Comparison of ENCODE assay signal across 8 cellular contexts in genomic region chr19:24054044-24054935, GRCh38. TPM values are rescaled to one million over a fixed set of nuclear protein-coding genes. Genes with fewer than 3 reads are reported as not detected.
DNase-seq lines count a peak whose midpoint lies in the region; ATAC-seq, FAIRE-seq and TF ChIP-seq lines count a peak whose summit lies in the region.

No MANE protein-coding gene starts in this region.

- no peak overlapping the region for H2AFZ ChIP-seq in K562 (ENCODE audit: low read depth, low read length)

- TF ChIP-seq POLR2A in K562 (conservative IDR thresholded peaks at IDR 0.05) (no peak), body of pancreas (IDR thresholded peaks at IDR 0.05) (no peak)

- no peak overlapping the region for H3K4me2 ChIP-seq in K562 (ENCODE audit: insufficient read depth, low read length)

- no peak overlapping the region for H3K9ac ChIP-seq in K562 (ENCODE audit: insufficient read depth in 1 of 2, low read depth in 2 of 2, low read length in 2 of 2)

- CTCF ChIA-PET in K562 (lab: Yijun Ruan, JAX; ENCODE audit: low intra/inter-chr PET ratio) = no interaction called here

- no peaks in the 10 kb centered on the region for H3K4me1 ChIP-seq in K562 (replicated peaks in 1 of 2; ENCODE audit: control insufficient read depth in 2 of 2, insufficient read depth in 2 of 2, low read length in 2 of 2)
- H3K4me1 ChIP-seq in neutrophil (ENCODE audit: control insufficient read depth in 1 of 2, insufficient read depth in 1 of 2, low read depth in 1 of 2, low read length in 1 of 2) = peaks cover 32 to 55% of the 10 kb centered on the region in 2 experiments
- H3K4me1 ChIP-seq in body of pancreas = no peaks in the 10 kb centered on the region

- DNase-seq in GM04503 (ENCODE audit: low read depth) = peak; percentile 80
- DNase-seq in HTR-8/SVneo (ENCODE audit: insufficient read length, low spot score) = peak; percentile 12
- DNase-seq in K562 (ENCODE audit: extremely low read depth in 1 of 4, low spot score in 3 of 4) = no peak
- DNase-seq in body of pancreas = no peak
- no peak for DNase-seq in NCI-H2171 treated with DMSO at 0.1 percent for 48 hours (lab: John Stamatoyannopoulos, UW)
- no peak for DNase-seq in NCI-H1048 (lab: John Stamatoyannopoulos, UW)
- no peak for DNase-seq in NCI-H345 treated with DMSO at 0.1 percent for 48 hours (lab: John Stamatoyannopoulos, UW; ENCODE audit: unreplicated experiment)

- TF ChIP-seq CTCF in K562 (IDR thresholded peaks at IDR 0.05 in 2 of 3, conservative IDR thresholded peaks at IDR 0.05 in 1 of 3; ENCODE audit: insufficient read depth in 2 of 3, low read depth in 1 of 3, low read length in 3 of 3) = no peak
- TF ChIP-seq CTCF in neutrophil (IDR thresholded peaks at IDR 0.05) = no peak
- TF ChIP-seq CTCF in body of pancreas (IDR thresholded peaks at IDR 0.05) = no peak

- POLR2A ChIA-PET in K562 (lab: Yijun Ruan, JAX) = no interaction called here

- TF ChIP-seq EP300 in K562 (IDR thresholded peaks at IDR 0.05; ENCODE audit: low read length) = no peak

- ATAC-seq in K562 = no peak
- ATAC-seq in body of pancreas = no peak

- FAIRE-seq in HTR-8/SVneo (lab: Jason Lieb, UNC) (no peak), K562 (lab: Jason Lieb, UNC) (no peak)

- BruUV-seq in K562 (replicated peaks; lab: Mats Ljungman, UMichigan) = no TSS peak

- 33% methylated on average over 5 of the region's 5 CpGs for WGBS in K562 (ENCODE audit: insufficient coverage, low coverage, missing lambda C conversion rate)
- WGBS in body of pancreas, 2 donors = 77 to 86% methylated on average over 5 of the region's 5 CpGs

- in situ Hi-C loops in K562 (cut with MboI) = no loop called here

- H3K9me1 ChIP-seq in K562 (ENCODE audit: control insufficient read depth, insufficient read depth, low read length) = no peaks in the 10 kb centered on the region

- H3K27me3 ChIP-seq in K562 (ENCODE audit: control insufficient read depth in 2 of 2, insufficient read depth in 2 of 2, low read length in 2 of 2) = no peaks in the 10 kb centered on the region
- H3K27me3 ChIP-seq in neutrophil = no peaks in the 10 kb centered on the region
- H3K27me3 ChIP-seq in body of pancreas = no peaks in the 10 kb centered on the region

- H3K36me3 ChIP-seq in K562 (ENCODE audit: control insufficient read depth, insufficient read depth, low read length) (peaks cover 51% of the 10 kb centered on the region; the same call in 2 of the 3 replicates), neutrophil (peaks cover 75% of the 10 kb centered on the region), body of pancreas (replicated peaks in 1 of 2; ENCODE audit: insufficient read depth in 1 of 2, low read depth in 2 of 2) (peaks cover 0 to 19% of the 10 kb centered on the region in 2 donors)

- intact Hi-C loops in K562 (cut with micrococcal nuclease) (no loop called here), body of pancreas (cut with DNase I) (no loop called here)

- H3K27ac ChIP-seq in K562 (ENCODE audit: extremely low read depth, low read depth, low read length) (no peak overlapping the region), neutrophil (peak overlapping the region; percentile 59), body of pancreas (no peak overlapping the region)

- no peaks in the 10 kb centered on the region for H3K9me3 ChIP-seq in K562 (replicated peaks; ENCODE audit: control insufficient read depth, insufficient read depth, low read depth, low read length)
- no peaks in the 10 kb centered on the region for H3K9me3 ChIP-seq in neutrophil
- no peaks in the 10 kb centered on the region for H3K9me3 ChIP-seq in body of pancreas

- no peak for TF ChIP-seq RAD21 in K562 (CRISPR knock-in tag; conservative IDR thresholded peaks at IDR 0.05 in 1 of 2, IDR thresholded peaks at IDR 0.05 in 1 of 2)

- H4K20me1 ChIP-seq in K562 (replicated peaks; ENCODE audit: control insufficient read depth, insufficient read depth, low read length) = no peaks in the 10 kb centered on the region

- H3K4me3 ChIP-seq in K562 = no peak overlapping the region
- H3K4me3 ChIP-seq in neutrophil (ENCODE audit: low read depth in 1 of 2, low read length in 1 of 2) = no peak overlapping the region
- H3K4me3 ChIP-seq in body of pancreas = no peak overlapping the region

- H3K79me2 ChIP-seq in K562 (ENCODE audit: control insufficient read depth, insufficient read depth, low read length) = no peaks in the 10 kb centered on the region

TF ChIP-seq in K562, 482 proteins besides CTCF, POLR2A, EP300 and RAD21:
- peak; percentile 31; the same call in 1 of the 2 replicates for TF ChIP-seq FOSL1 (tag; conservative IDR thresholded peaks at IDR 0.05)
- no peak for TF ChIP-seq CTCFL (IDR thresholded peaks at IDR 0.05; ENCODE audit: borderline replicate concordance, insufficient read depth, low read depth, low read length, poor library complexity, severe bottlenecking)

RNA-seq across cellular contexts. Expression of gene ZNF254, which starts 32.7 kb away (rescaled TPM):
- total RNA-seq in K562 (2011; cell fraction: chromatin; rRNA removed; ENCODE audit: low replicate concordance) = 17.9 and 39.8 TPM in 2 replicates
- 18.7 and 22.0 TPM in 2 replicates for total RNA-seq in K562 (2011; cell fraction: nucleolus; rRNA removed)
- 23.2 and 33.5 TPM in 2 replicates for total RNA-seq in K562 (2011; cell fraction: nucleoplasm; rRNA removed)
- total RNA-seq in K562 (2014; rRNA removed) (10.8 and 11.9 TPM in 2 replicates), K562 (2014; rRNA removed; fragmentation: Illumina TruSeq; extraction: Trizol) (22.1 and 24.9 TPM in 2 replicates), K562 (2015; rRNA removed; fragmentation: Illumina TruSeq; extraction: Trizol) (19.0 and 21.2 TPM in 2 replicates), K562 (2021) (14.2 and 14.5 TPM in 2 replicates), body of pancreas (10 to 100 TPM; 13.7 to 39.9 TPM)
- polyA plus RNA-seq in K562 (2011; rRNA removed) (11.2 and 14.2 TPM in 2 replicates), K562 (2014; fragmentation: Illumina TruSeq; extraction: Trizol) (14.1 and 15.3 TPM in 2 replicates), K562 (2014; fragmentation: Nextera tagmentation; extraction: Ambion mirVana) (10 to 100 TPM; 10.7 to 13.8 TPM), K562 (2014; rRNA removed) (9.0 and 10.9 TPM in 2 replicates)
- 4.7 and 7.5 TPM in 2 replicates for polyA plus RNA-seq in K562 (2011; cell fraction: cytosol; rRNA removed)
- polyA plus RNA-seq in K562 (2011; cell fraction: nucleus; rRNA removed) = 7.2 and 8.7 TPM in 2 replicates
- polyA plus RNA-seq in K562 (2012) = 7.3 and 8.1 TPM in 2 replicates
- polyA minus RNA-seq in K562 (2011; rRNA and poly(A)+ RNA removed) = 24.0 and 25.2 TPM in 2 replicates
- polyA minus RNA-seq in K562 (2011; cell fraction: cytosol; rRNA and poly(A)+ RNA removed) = 15.5 and 19.7 TPM in 2 replicates
- polyA minus RNA-seq in K562 (2011; cell fraction: nucleus; rRNA and poly(A)+ RNA removed) = 18.4 and 21.9 TPM in 2 replicates

Comparison
In these comparisons a context has a peak if more than half of its experiments do, and no peak if none do; other contexts are left out.
1. DNase-seq: peak in GM04503 (single experiment) and HTR-8/SVneo (single experiment); none in K562 (0 of 4), body of pancreas (0 of 4), NCI-H2171 treated with DMSO at 0.1 percent for 48 hours (single experiment), NCI-H1048 (single experiment) and NCI-H345 treated with DMSO at 0.1 percent for 48 hours (single experiment).